In the genomic region with DNA sequence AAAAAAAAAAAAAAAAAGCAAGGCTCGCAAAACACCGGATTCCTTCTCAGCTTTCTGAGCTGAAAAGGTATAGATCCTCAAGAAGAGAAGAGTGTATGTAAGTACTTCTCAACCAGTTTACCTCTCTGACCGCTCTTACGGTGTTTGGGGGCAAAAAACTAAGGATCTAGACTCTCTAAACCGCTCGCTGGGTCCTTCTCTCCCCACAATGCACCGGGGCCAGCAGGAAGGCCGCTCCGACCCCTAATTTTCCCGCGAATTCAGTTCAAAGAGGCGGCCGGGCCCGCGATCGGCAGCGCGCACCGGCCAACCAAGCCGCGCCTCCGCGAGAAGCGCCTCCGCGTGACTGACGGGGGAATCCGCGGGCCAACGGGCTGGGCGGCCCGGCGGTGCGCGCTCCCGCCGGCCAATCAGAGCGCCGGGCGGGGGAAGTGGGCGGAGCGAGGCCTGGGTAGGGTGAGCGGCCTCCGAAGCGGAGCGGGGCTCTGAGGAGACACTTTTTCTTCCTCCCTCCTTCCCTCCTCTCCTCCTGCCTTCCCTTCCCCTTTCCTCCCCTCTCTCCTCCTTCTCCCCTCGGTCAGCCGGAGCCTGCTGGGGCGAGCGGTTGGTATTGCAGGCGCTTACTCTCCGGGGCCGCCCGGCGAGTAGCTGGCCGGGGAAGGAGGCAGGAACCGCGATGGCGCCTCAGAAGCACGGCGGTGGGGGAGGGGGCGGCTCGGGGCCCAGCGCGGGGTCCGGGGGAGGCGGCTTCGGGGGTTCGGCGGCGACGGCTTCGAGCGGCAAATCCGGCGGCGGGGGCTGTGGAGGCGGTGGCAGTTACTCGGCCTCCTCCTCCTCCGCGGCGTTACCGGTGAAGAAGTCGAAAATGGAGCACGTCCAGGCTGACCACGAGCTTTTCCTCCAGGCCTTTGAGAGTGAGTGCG, we compare ENCODE assay signal across 8 cellular contexts.
A peak's percentile ranks its signal among the peaks of the same experiment; 100 is the strongest.
DNase-seq lines count a peak whose midpoint lies in the region; ATAC-seq and TF ChIP-seq lines count a peak whose summit lies in the region.
"Not testable (repeated sequence)": the region's sequence is repeated elsewhere in the genome, so short reads cannot be mapped to it uniquely, and the experiment has no call there.

No MANE protein-coding gene starts in this region.

- peaks cover 32 to 39% of the 10 kb centered on the region in 2 donors for H3K4me1 Mint-ChIP-seq in immature natural killer cell

- DNase-seq in ACHN (peak; percentile 49), NCI-H2227 treated with DMSO at 0.1 percent for 48 hours (lab: John Stamatoyannopoulos, UW) (peak; percentile 59), breast epithelium (ENCODE audit: low spot score in 2 of 2) (peak; percentile 74 to 78), immature natural killer cell (peak; percentile 78 to 88 (median 88))

- H3K4me3 Mint-ChIP-seq in immature natural killer cell = peak overlapping the region; percentile 92 to 97 (median 93)

- not testable (repeated sequence) for TF ChIP-seq CTCF in WI38 (IDR thresholded peaks at IDR 0.05; ENCODE audit: low read depth, low read length); breast epithelium (IDR thresholded peaks at IDR 0.05)

- H3K9me3 ChIP-seq in breast epithelium = not testable (repeated sequence)

- H3K9me3 Mint-ChIP-seq in immature natural killer cell = not testable (repeated sequence)

- not testable (repeated sequence) for H3K36me3 ChIP-seq in breast epithelium

- not testable (repeated sequence) for H3K36me3 Mint-ChIP-seq in immature natural killer cell

- in situ Hi-C loops in ACHN (cut with HindIII; ENCODE audit: low pct_ligation_motif_present, low pct_unique_long_range_greater_than_20kb, low sequenced_read_pairs) = not testable (repeated sequence)

- not testable (repeated sequence) for H3K27me3 Mint-ChIP-seq in immature natural killer cell (ENCODE audit: low read depth in 3 of 3)

- not testable (repeated sequence) for H3K4me1 ChIP-seq in breast epithelium

- H3K27ac Mint-ChIP-seq in immature natural killer cell = peak overlapping the region; percentile 87 to 94 (median 92)

- not testable (repeated sequence) for H3K27me3 ChIP-seq in breast epithelium

- peak; percentile 86 for ATAC-seq in GM18868 (IDR thresholded peaks at IDR 0.05; ENCODE audit: unreplicated experiment)
- ATAC-seq in HG03097 (IDR thresholded peaks at IDR 0.05; ENCODE audit: low FRiP score, unreplicated experiment) = peak; percentile 91

- intact Hi-C loops in breast epithelium (cut with DNase I; ENCODE audit: low total_unique reads) = not testable (repeated sequence)

- peak; percentile 38 for TF ChIP-seq POLR2A in breast epithelium (IDR thresholded peaks at IDR 0.05)

- H3K27ac ChIP-seq in breast epithelium = peak overlapping the region; percentile 88 to 92
- peak overlapping the region; percentile 79 to 96 (median 91) for H3K27ac ChIP-seq in skin epidermis

- H3K4me3 ChIP-seq in WI38 (ENCODE audit: low read depth, low read length) = peak overlapping the region; percentile 73
- peak overlapping the region; percentile 79 to 95 (median 80) for H3K4me3 ChIP-seq in breast epithelium
- H3K4me3 ChIP-seq in skin epidermis = peak overlapping the region; percentile 73 to 91 (median 87)

Comparison
In these comparisons a context has a peak if more than half of its experiments do, and no peak if none do; other contexts are left out.
1. Peak in every context shown above with its lines: DNase-seq, ATAC-seq, H3K4me3 ChIP-seq and H3K27ac ChIP-seq.